ENCODE assay signal across 8 cellular contexts in genomic region chr1:149842458-149843064, GRCh38. TPM values are rescaled to one million over a fixed set of nuclear protein-coding genes. Genes with fewer than 3 reads are reported as not detected.
DNase-seq lines count a peak whose midpoint lies in the region; ATAC-seq and TF ChIP-seq lines count a peak whose summit lies in the region.
"Not testable (repeated sequence)": the region's sequence is repeated elsewhere in the genome, so short reads cannot be mapped to it uniquely, and the experiment has no call there.

No MANE protein-coding gene starts in this region.

- peaks cover 27% of the 10 kb centered on the region for H3K4me1 Mint-ChIP-seq in T-helper 17 cell
- H3K4me1 Mint-ChIP-seq in natural killer cell treated with Interleukin-12 subunit alpha and Interleukin-12 subunit beta and Interleukin-15 and Interleukin-18, amount 100 ng/mL, for 72 hours (ENCODE audit: low read depth in 2 of 2) = peaks cover 28 to 32% of the 10 kb centered on the region in 2 donors

- not testable (repeated sequence) for DNase-seq in T-helper 17 cell; natural killer cell treated with Interleukin-12 subunit alpha and Interleukin-12 subunit beta and Interleukin-15 and Interleukin-18, amount 100 ng/mL, for 72 hours (ENCODE audit: low spot score)

- not testable (repeated sequence) for H3K27me3 Mint-ChIP-seq in T-helper 17 cell; natural killer cell treated with Interleukin-12 subunit alpha and Interleukin-12 subunit beta and Interleukin-15 and Interleukin-18, amount 100 ng/mL, for 72 hours

- H3K36me3 Mint-ChIP-seq in T-helper 17 cell (ENCODE audit: low read depth) = not testable (repeated sequence)
- peaks cover 14% of the 10 kb centered on the region for H3K36me3 Mint-ChIP-seq in natural killer cell treated with Interleukin-12 subunit alpha and Interleukin-12 subunit beta and Interleukin-15 and Interleukin-18, amount 100 ng/mL, for 72 hours

- H3K27ac ChIP-seq in C4-2B = peak overlapping the region; percentile 98; the same call in 1 of the 2 replicates

- ATAC-seq in GM18870 (IDR thresholded peaks at IDR 0.05; ENCODE audit: unreplicated experiment) = peak; percentile 74
- ATAC-seq in GM21423 (IDR thresholded peaks at IDR 0.05; ENCODE audit: unreplicated experiment) = peak; percentile 59
- peak; percentile 62 for ATAC-seq in HG02852 (IDR thresholded peaks at IDR 0.05; ENCODE audit: unreplicated experiment)
- ATAC-seq in HG03342 (IDR thresholded peaks at IDR 0.05; ENCODE audit: unreplicated experiment) = peak; percentile 52
- ATAC-seq in T-helper 17 cell = peak; percentile 79
- ATAC-seq in esophagus mucosa = peak; percentile 80
- peak; percentile 75 to 80 for ATAC-seq in natural killer cell treated with Interleukin-12 subunit alpha and Interleukin-12 subunit beta and Interleukin-15 and Interleukin-18, amount 100 ng/mL, for 72 hours

- H3K9me3 ChIP-seq in T-helper 17 cell (ENCODE audit: control insufficient read depth, low read length, poor library complexity, severe bottlenecking) = not testable (repeated sequence)

- TF ChIP-seq CTCF in C4-2B (conservative IDR thresholded peaks at IDR 0.05) = not testable (repeated sequence)

- not testable (repeated sequence) for H3K4me3 Mint-ChIP-seq in T-helper 17 cell; natural killer cell treated with Interleukin-12 subunit alpha and Interleukin-12 subunit beta and Interleukin-15 and Interleukin-18, amount 100 ng/mL, for 72 hours

- H3K9me3 Mint-ChIP-seq in natural killer cell treated with Interleukin-12 subunit alpha and Interleukin-12 subunit beta and Interleukin-15 and Interleukin-18, amount 100 ng/mL, for 72 hours = not testable (repeated sequence)

- not testable (repeated sequence) for H3K27ac Mint-ChIP-seq in T-helper 17 cell; natural killer cell treated with Interleukin-12 subunit alpha and Interleukin-12 subunit beta and Interleukin-15 and Interleukin-18, amount 100 ng/mL, for 72 hours

RNA-seq across cellular contexts. Expression of gene BOLA1, which starts 56.8 kb away (rescaled TPM):
- 1 to 10 TPM; 5.3 to 7.2 TPM for total RNA-seq in T-helper 17 cell
- total RNA-seq in esophagus mucosa = 12.0 TPM
- 10 to 100 TPM; 13.9 to 16.2 TPM for total RNA-seq in natural killer cell treated with Interleukin-12 subunit alpha and Interleukin-12 subunit beta and Interleukin-15 and Interleukin-18, amount 100 ng/mL, for 72 hours
